ENCODE assay signal across 19 cellular contexts in genomic region chr10:108445746-108446145, GRCh38.
"Had no signal": no experiment of that assay in that cellular context is flagged by ENCODE, and none has a peak within 500 bp of the region (broad histone marks: within the 10 kb centered on the region; RNA-seq: fewer than 3 reads in every experiment).

No MANE protein-coding gene starts in this region.

- H3K27me3 ChIP-seq: Peyer's patch had no signal

- H3K36me3 ChIP-seq: Peyer's patch had no signal

- ATAC-seq: activated T-helper 17 cell treated with anti-CD3 and anti-CD28 coated beads, Interleukin-2, amount 50 U/mL, for 72 hours had no signal

- DNase-seq: activated CD4-positive, alpha-beta memory T cell treated with anti-CD3 and anti-CD28 coated beads for 36 hours; activated CD4-positive, alpha-beta T cell treated with anti-CD3 and anti-CD28 coated beads, Interleukin-2, amount 10 ng/mL, durations not matched to agents 7 days and 5 days; activated CD4-positive, CD25-positive, alpha-beta regulatory T cell; activated CD8-positive, alpha-beta memory T cell treated with anti-CD3 and anti-CD28 coated beads for 24 hours; activated gamma-delta T cell; activated naive CD4-positive, alpha-beta T cell treated with anti-CD3 and anti-CD28 coated beads for 36 hours; activated T-cell treated with anti-CD3 and anti-CD28 coated beads, Interleukin-2, amount 50 U/mL, for 48 hours; NCI-H1092; NCI-H1417; NCI-H2029; NCI-H345; NCI-H510A treated with DMSO at 0.1 percent for 48 hours; NCI-H69; NK-92 treated with Interleukin-12 subunit alpha and Interleukin-12 subunit beta, amount 100 ng/mL, for 24 hours; OCI-M1; Peyer's patch; SHP77 treated with DMSO at 0.1 percent for 48 hours had no signal

- H3K4me1 ChIP-seq: Peyer's patch had no signal

- H3K4me3 ChIP-seq: Peyer's patch had no signal

- H3K27ac ChIP-seq: Peyer's patch, VCaP had no signal

- H3K9me3 ChIP-seq: Peyer's patch had no signal
